7 cellular contexts compared by ENCODE assay signal in genomic region chr12:106246891-106247730, GRCh38. TPM values are rescaled to one million over a fixed set of nuclear protein-coding genes. Genes with fewer than 3 reads are reported as not detected.
DNase-seq lines count a peak whose midpoint lies in the region; ATAC-seq and TF ChIP-seq lines count a peak whose summit lies in the region.

No MANE protein-coding gene starts in this region.

- H3K27ac ChIP-seq in neutrophil (peak overlapping the region; percentile 100), uterus (peak overlapping the region; percentile 97 to 99)

- intact Hi-C loops in uterus (cut with DNase I; ENCODE audit: low total_unique reads): no loop called here

- H3K36me3 ChIP-seq in neutrophil (peaks cover 22% of the 10 kb centered on the region), uterus (no peaks in the 10 kb centered on the region)

- no peak for TF ChIP-seq POLR2A in uterus (IDR thresholded peaks at IDR 0.05)

- H3K4me3 ChIP-seq in neutrophil (ENCODE audit: low read depth in 1 of 2, low read length in 1 of 2) (peak overlapping the region; percentile 77 to 99), uterus (peak overlapping the region; percentile 51 to 81)

- ATAC-seq in GM18502 (IDR thresholded peaks at IDR 0.05; ENCODE audit: poor library complexity, unreplicated experiment) (peak; percentile 29), HG02852 (IDR thresholded peaks at IDR 0.05; ENCODE audit: unreplicated experiment) (peak; percentile 26)

- peaks cover 83 to 86% of the 10 kb centered on the region in 2 experiments for H3K4me1 ChIP-seq in neutrophil (ENCODE audit: control insufficient read depth in 1 of 2, insufficient read depth in 1 of 2, low read depth in 1 of 2, low read length in 1 of 2)
- peaks cover 5 to 12% of the 10 kb centered on the region in 2 donors for H3K4me1 ChIP-seq in uterus

- TF ChIP-seq CTCF in neutrophil (IDR thresholded peaks at IDR 0.05) (peak; percentile 47), uterus (IDR thresholded peaks at IDR 0.05) (peak in 1 of 4 experiments; percentile 6)

- no peaks in the 10 kb centered on the region for H3K9me3 ChIP-seq in neutrophil
- no peaks in the 10 kb centered on the region for H3K9me3 ChIP-seq in uterus

- DNase-seq in RPMI7951 (ENCODE audit: low read depth) (peak; percentile 64), globus pallidus (ENCODE audit: low spot score) (peak; percentile 27), uterus (peak; percentile 62 to 63)
- DNase-seq in activated naive CD4-positive, alpha-beta T cell treated with anti-CD3 and anti-CD28 coated beads, Interleukin-2, amount 50 U/mL, for 16 hours: peak; percentile 72

- H3K27me3 ChIP-seq in neutrophil: no peaks in the 10 kb centered on the region
- H3K27me3 ChIP-seq in uterus: no peaks in the 10 kb centered on the region

RNA-seq across cellular contexts. Expression of gene CKAP4, which starts 0.7 kb away (rescaled TPM):
- 61.0 and 67.1 TPM in 2 replicates for total RNA-seq in RPMI7951 (2014; rRNA removed; shearing (Covaris generic))
- 100 to 1,000 TPM in 1 of 4 donors, 10 to 100 TPM in 3; 15.6 to 106 (median 40.8) TPM for total RNA-seq in uterus

RNA-seq across cellular contexts. Expression of gene TCP11L2, which starts 55.4 kb away (rescaled TPM):
- 3.4 and 5.5 TPM in 2 replicates for total RNA-seq in RPMI7951 (2014; rRNA removed; shearing (Covaris generic))
- total RNA-seq in uterus: 10 to 100 TPM; 22.3 to 59.7 (median 45.2) TPM

Comparison
In these comparisons a context has a peak if more than half of its experiments do, and no peak if none do; other contexts are left out.
1. Peak in every context shown above with its lines: DNase-seq, ATAC-seq, H3K4me3 ChIP-seq and H3K27ac ChIP-seq.